20 cellular contexts compared by ENCODE assay signal in the genomic region with DNA sequence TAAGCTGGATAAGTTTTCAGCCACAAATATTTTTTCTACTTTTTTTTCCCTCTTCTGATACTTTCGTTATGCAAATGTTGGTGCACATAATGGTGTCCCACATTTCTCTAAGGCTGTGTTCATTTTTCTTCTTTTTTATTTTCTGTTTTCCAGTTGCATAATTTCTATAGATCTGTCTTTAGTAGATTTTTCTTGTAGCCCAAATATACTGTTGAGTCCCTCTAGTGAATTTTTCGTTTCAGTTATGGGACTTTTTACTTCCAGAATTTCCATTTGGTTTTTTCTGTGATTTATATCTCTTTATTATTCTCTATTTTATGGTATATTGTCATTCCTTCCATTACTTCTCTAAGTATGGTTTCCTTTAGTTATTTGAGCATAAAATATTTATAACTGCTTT.
"Had no signal": no experiment of that assay in that cellular context is flagged by ENCODE, and none has a peak within 500 bp of the region (broad histone marks: within the 10 kb centered on the region; RNA-seq: fewer than 3 reads in every experiment).

No MANE protein-coding gene starts in this region.

- H3K9me3 ChIP-seq: breast epithelium, gastroesophageal sphincter had no signal

- FAIRE-seq: endometrium, kidney, TTC549 had no signal

- ATAC-seq: gastroesophageal sphincter, heart left ventricle, right cardiac atrium, WTC11 had no signal

- H3K4me1 ChIP-seq: breast epithelium, stomach had no signal

- H3K36me3 ChIP-seq: breast epithelium had no signal

- H3K4me3 Mint-ChIP-seq: activated CD4-positive, alpha-beta memory T cell treated with anti-CD3 and anti-CD28 coated beads for 36 hours; activated naive CD4-positive, alpha-beta T cell treated with anti-CD3 and anti-CD28 coated beads, Interleukin-2, amount 10 ng/mL, durations not matched to agents 7 days and 5 days; mesothelial cell of epicardium; nephron; T-helper 1 cell treated with Interleukin-12 subunit alpha and Interleukin-12 subunit beta and Interleukin-4 antibody, amounts not matched to agents 30 μg/mL and 1 μg/mL, for 36 hours; type B pancreatic cell; WTC11 had no signal

- DNase-seq: activated CD4-positive, alpha-beta memory T cell treated with anti-CD3 and anti-CD28 coated beads for 36 hours; activated CD4-positive, alpha-beta T cell treated with anti-CD3 and anti-CD28 coated beads for 4 hours; activated naive CD4-positive, alpha-beta T cell treated with anti-CD3 and anti-CD28 coated beads, Interleukin-2, amount 10 ng/mL, durations not matched to agents 7 days and 5 days; activated T-cell treated with anti-CD3 and anti-CD28 coated beads, Interleukin-2, amount 50 U/mL, for 1 hour; heart left ventricle; kidney; right cardiac atrium; stomach had no signal

- H3K27me3 ChIP-seq: breast epithelium, gastroesophageal sphincter, heart left ventricle, stomach had no signal

- H3K27me3 Mint-ChIP-seq: activated CD4-positive, alpha-beta memory T cell treated with anti-CD3 and anti-CD28 coated beads for 36 hours; activated naive CD4-positive, alpha-beta T cell treated with anti-CD3 and anti-CD28 coated beads, Interleukin-2, amount 10 ng/mL, durations not matched to agents 7 days and 5 days; type B pancreatic cell had no signal

- H3K4me3 ChIP-seq: breast epithelium, coronary artery, gastroesophageal sphincter, heart left ventricle, lung, skin epidermis, stomach had no signal

- H3K27ac ChIP-seq: coronary artery, gastroesophageal sphincter, heart left ventricle, stomach had no signal
